ENCODE assay signal across 13 cellular contexts in genomic region chr10:12198156-12198555, GRCh38. TPM values are rescaled to one million over a fixed set of nuclear protein-coding genes. Genes with fewer than 3 reads are reported as not detected.
DNase-seq lines count a peak whose midpoint lies in the region; ATAC-seq and TF ChIP-seq lines count a peak whose summit lies in the region.
"Had no signal": no experiment of that assay in that cellular context is flagged by ENCODE, and none has a peak within 500 bp of the region (broad histone marks: within the 10 kb centered on the region; RNA-seq: fewer than 3 reads in every experiment).

No MANE protein-coding gene starts in this region.

- H3K27ac ChIP-seq in BLaER1 treated with 17β-estradiol and CSF1 and Interleukin-3, amounts not matched to agents 10 nM and 100 nM: peak overlapping the region in 8 of 11 experiments; percentile 13 to 98 (median 96); a peak in 10 of 22 replicates
- H3K27ac ChIP-seq in H9 (ENCODE audit: insufficient read length, low read depth, low read length) (no peak overlapping the region), PC-9 (no peak overlapping the region), iPS-20b (ENCODE audit: low read length) (no peak overlapping the region)

- no peak overlapping the region for H3T11ph ChIP-seq in H9 (ENCODE audit: low read length)

- H2BK120ac ChIP-seq in H9 (ENCODE audit: low read depth, low read length, poor library complexity, severe bottlenecking): no peak overlapping the region

- peaks cover 4% of the 10 kb centered on the region for H3F3A ChIP-seq in PC-9 (ENCODE audit: insufficient read depth, low read depth)

- H2BK15ac ChIP-seq in H9 (ENCODE audit: low read depth, low read length): no peak overlapping the region

- no peak overlapping the region for H3K23ac ChIP-seq in H9 (ENCODE audit: insufficient read length, low read depth, low read length)

- WGBS in H9 (ENCODE audit: extremely low coverage, insufficient read length, low lambda C conversion rate): no CpG with 5 or more reads among the region's 2 CpGs

- POLR2A ChIA-PET in PC-9 (lab: Charles Lee; ENCODE audit: unreplicated experiment): no interaction called here

- H3K9me3 Mint-ChIP-seq in H9: peaks cover 0 to 1% of the 10 kb centered on the region in 2 experiments; a peak in 2 of 5 replicates

- no peak overlapping the region for H3K27ac Mint-ChIP-seq in H9

- CTCF ChIA-PET in PC-9 (lab: Charles Lee): interaction anchor here (0.6 kb wide), 1 partner anchor 865 kb away, joined by 3 read pairs; no protein-coding TSS in a partner anchor

- H3K4me1 ChIP-seq in BLaER1 treated with 17β-estradiol and CSF1 and Interleukin-3, amounts not matched to agents 10 nM and 100 nM: peaks cover 48 to 61% (median 51%) of the 10 kb centered on the region in 10 experiments
- H3K4me1 ChIP-seq in H9 (ENCODE audit: insufficient read depth, low read length): no peaks in the 10 kb centered on the region
- peaks cover 22% of the 10 kb centered on the region for H3K4me1 ChIP-seq in PC-9 (replicated peaks; ENCODE audit: insufficient read depth)
- peaks cover 4% of the 10 kb centered on the region; the same call in 1 of the 2 replicates for H3K4me1 ChIP-seq in iPS-20b (ENCODE audit: insufficient read depth, low read length)

- BruUV-seq in PC-9 (replicated peaks; lab: Mats Ljungman, UMichigan): no TSS peak

- no peaks in the 10 kb centered on the region for H3K9me2 ChIP-seq in PC-9 (ENCODE audit: insufficient read depth)

- peaks cover 35% of the 10 kb centered on the region for H3K79me2 ChIP-seq in H9 (ENCODE audit: insufficient read depth, low read length)
- peaks cover 71% of the 10 kb centered on the region for H3K79me2 ChIP-seq in PC-9 (ENCODE audit: low read depth)

- peak overlapping the region in 9 of 10 experiments; percentile 84 to 99 (median 88); a peak in 16 of 20 replicates for H3K4me3 ChIP-seq in BLaER1 treated with 17β-estradiol and CSF1 and Interleukin-3, amounts not matched to agents 10 nM and 100 nM
- no peak overlapping the region for H3K4me3 ChIP-seq in PC-9
- peak overlapping the region; percentile 37; the same call in 1 of the 2 replicates for H3K4me3 ChIP-seq in iPS-20b (ENCODE audit: low read length)

- H3K18ac ChIP-seq in H9 (ENCODE audit: insufficient read length, low read depth, low read length): no peak overlapping the region

- no peak for DNase-seq in H9
- no peak for DNase-seq in PC-9
- DNase-seq in NCI-H2081 (lab: John Stamatoyannopoulos, UW): no peak
- no peak for DNase-seq in Right ventricle myocardium inferior (ENCODE audit: missing footprints)
- DNase-seq in AG08396 (ENCODE audit: low spot score): no peak
- DNase-seq: COR-L47; NCI-H1694; NCI-H82; stimulated activated CD4-positive, alpha-beta T cell treated with anti-CD3 and anti-CD28 coated beads, Interleukin-2, amount 100 ng/mL, for 48 hours; stimulated activated naive CD8-positive, alpha-beta T cell treated with anti-CD3 and anti-CD28 coated beads, Interleukin-15, Interleukin-2, amounts not matched to agents 100 U/mL and 50 U/mL, for 24 hours had no signal

- H3K14ac ChIP-seq in H9 (ENCODE audit: insufficient read depth, low read length): no peak overlapping the region

- H3K23me2 ChIP-seq in H9 (ENCODE audit: insufficient read length, low read depth, low read length, poor library complexity, severe bottlenecking): peaks cover 4% of the 10 kb centered on the region

- peaks cover 17 to 43% (median 34%) of the 10 kb centered on the region in 3 experiments; a peak in 6 of 7 replicates for H3K36me3 Mint-ChIP-seq in H9 (ENCODE audit: insufficient read depth in 1 of 3, low read depth in 3 of 3)

- no peaks in the 10 kb centered on the region for H3K27me3 ChIP-seq in BLaER1 treated with 17β-estradiol and CSF1 and Interleukin-3, amounts not matched to agents 10 nM and 100 nM
- H3K27me3 ChIP-seq in H9 (ENCODE audit: insufficient read depth, low read length) (no peaks in the 10 kb centered on the region), PC-9 (ENCODE audit: insufficient read depth, low read depth) (no peaks in the 10 kb centered on the region), iPS-20b (ENCODE audit: insufficient read depth, low read length) (no peaks in the 10 kb centered on the region)

- ATAC-seq in HG02623 (IDR thresholded peaks at IDR 0.05; ENCODE audit: unreplicated experiment) (no peak), Right ventricle myocardium inferior (no peak)
- ATAC-seq: stimulated activated naive CD8-positive, alpha-beta T cell treated with anti-CD3 and anti-CD28 coated beads, Interleukin-15, Interleukin-2, amounts not matched to agents 100 U/mL and 50 U/mL, for 24 hours had no signal

- H3K79me1 ChIP-seq in H9 (ENCODE audit: insufficient read depth, low read depth, low read length, poor library complexity, severe bottlenecking): peaks cover 16% of the 10 kb centered on the region

- intact Hi-C loops in PC-9 (cut with micrococcal nuclease; ENCODE audit: unreplicated experiment): loop anchor here (10.0 kb wide), 1 partner anchor 413 kb away; no protein-coding TSS in a partner anchor
- intact Hi-C loops in Right ventricle myocardium inferior (cut with DNase I): no loop called here

- no peak overlapping the region for H2BK5ac ChIP-seq in H9 (ENCODE audit: insufficient read length, low read length)

- H3K9ac ChIP-seq in BLaER1 treated with 17β-estradiol and CSF1 and Interleukin-3, amounts not matched to agents 10 nM and 100 nM: peak overlapping the region in 7 of 11 experiments; percentile 10 to 95 (median 89); a peak in 11 of 22 replicates
- H3K9ac ChIP-seq in H9 (ENCODE audit: extremely low read depth, insufficient read length, low read length): no peak overlapping the region
- H3K9ac ChIP-seq in iPS-20b (ENCODE audit: low read depth, low read length): no peak overlapping the region

- no peak overlapping the region for H4K5ac ChIP-seq in H9 (ENCODE audit: insufficient read length, low read depth, low read length)

- peaks cover 36 to 77% (median 60%) of the 10 kb centered on the region in 11 experiments; a peak in 21 of 22 replicates for H4K20me1 ChIP-seq in BLaER1 treated with 17β-estradiol and CSF1 and Interleukin-3, amounts not matched to agents 10 nM and 100 nM
- H4K20me1 ChIP-seq in H9 (ENCODE audit: control insufficient read depth, insufficient read depth, insufficient read length): no peaks in the 10 kb centered on the region
- peaks cover 2% of the 10 kb centered on the region; the same call in 1 of the 2 replicates for H4K20me1 ChIP-seq in PC-9 (ENCODE audit: insufficient read depth)

- H3K27me3 Mint-ChIP-seq in H9 (ENCODE audit: low read depth): no peaks in the 10 kb centered on the region

- TF ChIP-seq CTCF in H9 (conservative IDR thresholded peaks at IDR 0.05) (no peak), PC-9 (conservative IDR thresholded peaks at IDR 0.05) (no peak)

- no peak overlapping the region for H2AK5ac ChIP-seq in H9 (ENCODE audit: insufficient read length, low read length)

- H3K4me3 Mint-ChIP-seq in H9: peak overlapping the region; percentile 16 to 23; a peak in 2 of 5 replicates

- no peak overlapping the region for H2AFZ ChIP-seq in H9 (ENCODE audit: low read length)
- no peak overlapping the region for H2AFZ ChIP-seq in PC-9

- peak overlapping the region; percentile 72 to 93 (median 88) for H3K4me2 ChIP-seq in BLaER1 treated with 17β-estradiol and CSF1 and Interleukin-3, amounts not matched to agents 10 nM and 100 nM
- H3K4me2 ChIP-seq in H9 (ENCODE audit: insufficient read depth, insufficient read length, low read length) (no peak overlapping the region), PC-9 (peak overlapping the region; percentile 94)

- H2BK20ac ChIP-seq in H9 (ENCODE audit: low read depth, low read length, poor library complexity, severe bottlenecking): no peak overlapping the region

- H4K91ac ChIP-seq in H9 (ENCODE audit: insufficient read length, low read depth, low read length): no peak overlapping the region

- no peak overlapping the region for H3K56ac ChIP-seq in H9 (ENCODE audit: insufficient read length, low read depth, low read length)

- no peaks in the 10 kb centered on the region for H3K9me3 ChIP-seq in BLaER1 treated with 17β-estradiol and CSF1 and Interleukin-3, amounts not matched to agents 10 nM and 100 nM (replicated peaks in 1 of 11)
- H3K9me3 ChIP-seq in H9 (ENCODE audit: control insufficient read depth, low read depth, low read length) (no peaks in the 10 kb centered on the region), PC-9 (ENCODE audit: insufficient read depth, low read depth) (no peaks in the 10 kb centered on the region), iPS-20b (ENCODE audit: insufficient read depth, low read depth, low read length) (no peaks in the 10 kb centered on the region)

- peaks cover 6 to 16% of the 10 kb centered on the region in 2 experiments for H3K4me1 Mint-ChIP-seq in H9

- peaks cover 46 to 62% (median 53%) of the 10 kb centered on the region in 11 experiments for H3K36me3 ChIP-seq in BLaER1 treated with 17β-estradiol and CSF1 and Interleukin-3, amounts not matched to agents 10 nM and 100 nM
- H3K36me3 ChIP-seq in PC-9 (ENCODE audit: low read depth) (no peaks in the 10 kb centered on the region; the same call in 1 of the 2 replicates), iPS-20b (ENCODE audit: insufficient read depth, low read depth, low read length) (peaks cover 48% of the 10 kb centered on the region)

- no peak overlapping the region for H4K8ac ChIP-seq in H9 (replicated peaks; ENCODE audit: insufficient read length, low read depth, low read length)

- H3K4ac ChIP-seq in H9 (ENCODE audit: low read depth, low read length): no peak overlapping the region

- no peak overlapping the region for H2BK12ac ChIP-seq in H9 (ENCODE audit: insufficient read length, low read depth, low read length)

RNA-seq across cellular contexts. Expression of gene CDC123, which starts 2.2 kb away (rescaled TPM):
- total RNA-seq in H9 (2021) (154 and 159 TPM in 2 replicates), PC-9 (2021) (83.5 and 86.0 TPM in 2 replicates), Right ventricle myocardium inferior (48.6 TPM)

RNA-seq across cellular contexts. Expression of gene NUDT5, which starts 2.5 kb away (rescaled TPM):
- total RNA-seq in H9 (2021) (109 and 117 TPM in 2 replicates), PC-9 (2021) (82.0 and 82.6 TPM in 2 replicates), Right ventricle myocardium inferior (10.1 TPM)

Comparison
In these comparisons a context has a peak if more than half of its experiments do, and no peak if none do; other contexts are left out.
1. H3K27ac ChIP-seq: peak in BLaER1 treated with 17β-estradiol and CSF1 and Interleukin-3, amounts not matched to agents 10 nM and 100 nM (8 of 11); none in H9 (single experiment), PC-9 (single experiment) and iPS-20b (single experiment).
2. H3K9ac ChIP-seq: peak in BLaER1 treated with 17β-estradiol and CSF1 and Interleukin-3, amounts not matched to agents 10 nM and 100 nM (7 of 11); none in H9 (single experiment) and iPS-20b (single experiment).